Comparison of ENCODE assay signal across 24 cellular contexts in the genomic region with DNA sequence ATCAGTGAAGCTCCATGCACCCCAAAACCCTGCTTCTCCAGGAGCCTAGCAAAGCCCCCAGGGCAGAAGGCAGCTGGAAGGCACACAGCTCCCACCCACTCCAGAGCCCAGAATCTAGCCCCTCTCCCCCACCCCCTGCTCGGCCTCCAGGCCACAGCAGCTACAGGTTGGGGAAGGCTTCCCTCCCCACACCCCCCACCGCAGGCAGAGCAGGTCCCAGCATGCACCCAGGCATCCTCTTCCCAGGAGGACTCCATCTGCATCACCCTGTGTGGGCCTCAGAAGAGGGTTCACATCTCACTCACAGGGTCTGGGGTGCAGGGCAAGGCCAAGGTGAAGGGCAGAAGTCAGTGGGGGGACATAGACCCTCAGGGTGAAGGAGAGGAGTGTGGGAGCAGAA. TPM values are rescaled to one million over a fixed set of nuclear protein-coding genes. Genes with fewer than 3 reads are reported as not detected.
DNase-seq lines count a peak whose midpoint lies in the region; TF ChIP-seq lines count a peak whose summit lies in the region.
"Had no signal": no experiment of that assay in that cellular context is flagged by ENCODE, and none has a peak within 500 bp of the region (broad histone marks: within the 10 kb centered on the region; RNA-seq: fewer than 3 reads in every experiment).

No MANE protein-coding gene starts in this region.

- H3K36me3 ChIP-seq in mammary epithelial cell (ENCODE audit: insufficient read depth, low read length), result peaks cover 2% of the 10 kb centered on the region
- H3K36me3 ChIP-seq in smooth muscle cell (ENCODE audit: low read depth), result no peaks in the 10 kb centered on the region
- no peaks in the 10 kb centered on the region for H3K36me3 ChIP-seq in CD8-positive, alpha-beta memory T cell (ENCODE audit: insufficient read depth, low read length)

- H3K27ac ChIP-seq in mammary epithelial cell (ENCODE audit: insufficient read depth, low read depth, low read length), result peak overlapping the region; percentile 79
- no peak overlapping the region for H3K27ac ChIP-seq in smooth muscle cell (ENCODE audit: low read depth)
- no peak overlapping the region for H3K27ac ChIP-seq in CD8-positive, alpha-beta memory T cell (ENCODE audit: low read depth, low read length)
- H3K27ac ChIP-seq: HL-60, SK-N-MC had no signal

- H3K4me3 Mint-ChIP-seq in CD8-positive, alpha-beta memory T cell, result no peak overlapping the region
- no peak overlapping the region for H3K4me3 Mint-ChIP-seq in HFFc6
- H3K4me3 Mint-ChIP-seq: activated CD4-positive, alpha-beta memory T cell treated with anti-CD3 and anti-CD28 coated beads for 36 hours; activated naive CD8-positive, alpha-beta T cell treated with anti-CD3 and anti-CD28 coated beads for 36 hours; WTC11 had no signal

- H3F3A ChIP-seq in smooth muscle cell (ENCODE audit: low read depth), result peaks cover 4% of the 10 kb centered on the region

- peaks cover 35% of the 10 kb centered on the region for H3K4me1 ChIP-seq in mammary epithelial cell (ENCODE audit: insufficient read depth, low read length)
- H3K4me1 ChIP-seq in smooth muscle cell (ENCODE audit: low read depth), result peaks cover 24% of the 10 kb centered on the region
- no peaks in the 10 kb centered on the region for H3K4me1 ChIP-seq in CD8-positive, alpha-beta memory T cell (ENCODE audit: insufficient read depth, low read length)

- H3K27me3 Mint-ChIP-seq in CD8-positive, alpha-beta memory T cell, result peaks cover 0 to 6% of the 10 kb centered on the region in 2 donors
- peaks cover 3% of the 10 kb centered on the region; the same call in 1 of the 2 replicates for H3K27me3 Mint-ChIP-seq in HFFc6 (ENCODE audit: insufficient read depth)
- H3K27me3 Mint-ChIP-seq: activated CD4-positive, alpha-beta memory T cell treated with anti-CD3 and anti-CD28 coated beads for 36 hours; activated naive CD8-positive, alpha-beta T cell treated with anti-CD3 and anti-CD28 coated beads for 36 hours had no signal

- intact Hi-C loops in mammary epithelial cell (cut with micrococcal nuclease) (loop anchor here (2.0 kb wide), 1 partner anchor 43 kb away; the partner anchor contains the start of gene SNAPIN), lower leg skin (cut with DNase I; ENCODE audit: low total_unique reads) (no loop called here)

- no peaks in the 10 kb centered on the region for H3K9me3 Mint-ChIP-seq in CD8-positive, alpha-beta memory T cell
- H3K9me3 Mint-ChIP-seq in HFFc6, result no peaks in the 10 kb centered on the region
- H3K9me3 Mint-ChIP-seq: activated CD4-positive, alpha-beta memory T cell treated with anti-CD3 and anti-CD28 coated beads for 36 hours; activated naive CD8-positive, alpha-beta T cell treated with anti-CD3 and anti-CD28 coated beads for 36 hours; WTC11 had no signal

- no peaks in the 10 kb centered on the region for H3K27me3 ChIP-seq in mammary epithelial cell (ENCODE audit: insufficient read depth, low read length)
- no peaks in the 10 kb centered on the region for H3K27me3 ChIP-seq in smooth muscle cell (ENCODE audit: low read depth)
- no peaks in the 10 kb centered on the region for H3K27me3 ChIP-seq in CD8-positive, alpha-beta memory T cell (ENCODE audit: insufficient read depth, low read length, poor library complexity, severe bottlenecking)

- H3K27ac Mint-ChIP-seq in CD8-positive, alpha-beta memory T cell, result peak overlapping the region in 1 of 8 donors; percentile 23
- H3K27ac Mint-ChIP-seq in HFFc6, result no peak overlapping the region
- H3K27ac Mint-ChIP-seq: activated CD4-positive, alpha-beta memory T cell treated with anti-CD3 and anti-CD28 coated beads for 36 hours; activated naive CD8-positive, alpha-beta T cell treated with anti-CD3 and anti-CD28 coated beads for 36 hours; WTC11 had no signal

- no TSS peak for BruUV-seq in mammary epithelial cell (replicated peaks; lab: Mats Ljungman, UMichigan)

- no peaks in the 10 kb centered on the region for H3K36me3 Mint-ChIP-seq in CD8-positive, alpha-beta memory T cell
- peaks cover 18% of the 10 kb centered on the region for H3K36me3 Mint-ChIP-seq in HFFc6 (ENCODE audit: low read depth)
- H3K36me3 Mint-ChIP-seq: activated CD4-positive, alpha-beta memory T cell treated with anti-CD3 and anti-CD28 coated beads for 36 hours; activated naive CD8-positive, alpha-beta T cell treated with anti-CD3 and anti-CD28 coated beads for 36 hours had no signal

- H3K4me1 Mint-ChIP-seq in CD8-positive, alpha-beta memory T cell, result peaks cover 0 to 4% (median 0%) of the 10 kb centered on the region in 3 donors
- H3K4me1 Mint-ChIP-seq in HFFc6 (ENCODE audit: low read depth), result peaks cover 58% of the 10 kb centered on the region

- H3K79me2 ChIP-seq in mammary epithelial cell (ENCODE audit: insufficient read depth, low read length) (peaks cover 58% of the 10 kb centered on the region), smooth muscle cell (ENCODE audit: low read depth) (peaks cover 30% of the 10 kb centered on the region)

- H3K9ac ChIP-seq in mammary epithelial cell (ENCODE audit: insufficient read depth, low read length) (peak overlapping the region; percentile 90), smooth muscle cell (ENCODE audit: low read depth) (no peak overlapping the region)

- POLR2A ChIA-PET in GM10248 (lab: Yijun Ruan, JAX), result no interaction called here
- POLR2A ChIA-PET in CD8-positive, alpha-beta memory T cell (lab: Charles Lee), result no interaction called here

- WGBS in mammary epithelial cell (ENCODE audit: low coverage, missing lambda C conversion rate), result 20% methylated on average over 2 of the region's 2 CpGs
- 55% methylated on average over 2 of the region's 2 CpGs; no CpG with 5 or more reads in 1 of the 2 donors for WGBS in lower leg skin, 2 donors
- WGBS in smooth muscle cell (ENCODE audit: low lambda C conversion rate), result 87% methylated on average over 2 of the region's 2 CpGs

- no peaks in the 10 kb centered on the region for H4K20me1 ChIP-seq in mammary epithelial cell (ENCODE audit: insufficient read depth, low read length)
- H4K20me1 ChIP-seq in smooth muscle cell (ENCODE audit: low read depth), result no peaks in the 10 kb centered on the region

- no peak for TF ChIP-seq POLR2A in lower leg skin (IDR thresholded peaks at IDR 0.05)

- CTCF ChIA-PET in GM10248 (lab: Yijun Ruan, JAX) (interaction anchor here (0.6 to 9.1 kb wide), 13 partner anchors 8 to 372 kb away, joined by 3 to 136 read pairs (median 5); partner anchors contain the start of genes S100A1, S100A13 and S100A4), mammary epithelial cell (lab: Charles Lee; ENCODE audit: low non-redundant PET) (interaction anchor here (0.8 to 1.5 kb wide), 3 partner anchors 12 to 43 kb away, joined by 3 read pairs; no protein-coding TSS in a partner anchor)
- CTCF ChIA-PET in CD8-positive, alpha-beta memory T cell (lab: Charles Lee), result no interaction called here

- DNase-seq in GM10248 (ENCODE audit: extremely low spot score) (peak; percentile 15), mammary epithelial cell (peak; percentile 56), lower leg skin (ENCODE audit: low spot score in 2 of 2) (no peak), smooth muscle cell (lab: John Stamatoyannopoulos, UW; ENCODE audit: unreplicated experiment) (no peak), HPDE6-E6E7 (ENCODE audit: extremely low spot score) (no peak), KBM-7 (no peak), HFFc6 (no peak)
- DNase-seq in CD8-positive, alpha-beta memory T cell, result no peak
- DNase-seq: ACHN; activated CD4-positive, alpha-beta memory T cell treated with anti-CD3 and anti-CD28 coated beads for 36 hours; activated naive CD8-positive, alpha-beta T cell treated with anti-CD3 and anti-CD28 coated beads for 36 hours; activated T-cell treated with anti-CD3 and anti-CD28 coated beads, Interleukin-2, amount 50 U/mL, for 1 hour; NCI-H146; NCI-H2227 treated with DMSO at 0.1 percent for 48 hours; NCI-H82; nucleus accumbens; right cardiac atrium; stimulated activated naive CD4-positive, alpha-beta T cell treated with Interleukin-2 at 50 U/mL for 16 hours had no signal

- H2AFZ ChIP-seq in mammary epithelial cell (ENCODE audit: low read depth, low read length), result no peak overlapping the region
- H2AFZ ChIP-seq in smooth muscle cell (ENCODE audit: low read depth), result no peak overlapping the region

- H3K9me3 ChIP-seq in mammary epithelial cell (replicated peaks; ENCODE audit: insufficient read depth, low read length), result no peaks in the 10 kb centered on the region
- no peaks in the 10 kb centered on the region for H3K9me3 ChIP-seq in smooth muscle cell (replicated peaks; ENCODE audit: low read depth)
- no peaks in the 10 kb centered on the region for H3K9me3 ChIP-seq in CD8-positive, alpha-beta memory T cell (ENCODE audit: low read length)
- H3K9me3 ChIP-seq: mucosa of descending colon had no signal

- H3K4me3 ChIP-seq in mammary epithelial cell (replicated peaks in 1 of 3; ENCODE audit: insufficient read depth in 1 of 3, low read depth in 2 of 3, low read length in 3 of 3) (peak overlapping the region; percentile 57 to 88 (median 70)), lower leg skin (ENCODE audit: low read depth, poor library complexity, severe bottlenecking) (peak overlapping the region; percentile 6), smooth muscle cell (peak overlapping the region; percentile 39)
- H3K4me3 ChIP-seq in CD8-positive, alpha-beta memory T cell (ENCODE audit: low read length), result no peak overlapping the region
- H3K4me3 ChIP-seq: coronary artery, mucosa of descending colon, SK-N-MC had no signal

- dilution Hi-C loops in mammary epithelial cell (cut with HindIII; ENCODE audit: low sequenced_read_pairs), result no loop called here

- H3K4me2 ChIP-seq in mammary epithelial cell (ENCODE audit: insufficient read depth, low read depth, low read length) (peak overlapping the region; percentile 72), smooth muscle cell (peak overlapping the region; percentile 11)

- no peak for TF ChIP-seq CTCF in GM10248 (IDR thresholded peaks at IDR 0.05; ENCODE audit: control extremely low read depth, extremely low read depth, low read depth, missing control alignments)
- no peak for TF ChIP-seq CTCF in mammary epithelial cell (conservative IDR thresholded peaks at IDR 0.05 in 1 of 2, IDR thresholded peaks at IDR 0.05 in 1 of 2; ENCODE audit: extremely low read depth in 1 of 2, insufficient read depth in 1 of 2, low read depth in 1 of 2, low read length in 2 of 2)
- TF ChIP-seq CTCF in lower leg skin (IDR thresholded peaks at IDR 0.05), result no peak
- no peak for TF ChIP-seq CTCF in smooth muscle cell (IDR thresholded peaks at IDR 0.05; ENCODE audit: borderline replicate concordance, insufficient read depth, poor library complexity, severe bottlenecking)
- no peak for TF ChIP-seq CTCF in HFFc6 (IDR thresholded peaks at IDR 0.05)

- in situ Hi-C loops in mammary epithelial cell (cut with MboI; ENCODE audit: low sequenced_read_pairs in 2 of 2), result no loop called here
- in situ Hi-C loops in KBM-7 (cut with MboI; ENCODE audit: low pct_unique_long_range_greater_than_20kb, low sequenced_read_pairs), result no loop called here

RNA-seq across cellular contexts. Expression of gene S100A14, which starts 0.7 kb away (rescaled TPM):
- 100 to 1,000 TPM; 396 to 770 TPM for total RNA-seq in mammary epithelial cell
- 1,954 TPM for polyA plus RNA-seq in mammary epithelial cell
- polyA minus RNA-seq in mammary epithelial cell, result 968 TPM
- 100 to 1,000 TPM; 416 to 668 (median 495) TPM for total RNA-seq in lower leg skin
- 20.1 and 25.1 TPM in 2 replicates for total RNA-seq in smooth muscle cell
- polyA plus RNA-seq in smooth muscle cell, result 11.0 and 32.7 TPM in 2 replicates
- total RNA-seq in CD8-positive, alpha-beta memory T cell, result not detected
- polyA plus RNA-seq in CD8-positive, alpha-beta memory T cell, result not detected
- total RNA-seq in HFFc6 (2021; fragmentation: NEBNext Ultra II Directional; extraction: Animal tissue kit (Norgen Biotek cat#: 25700)), result under 1 TPM in 1 of 6 experiments, not detected in 5; 0.54 TPM
- total RNA-seq: activated naive CD8-positive, alpha-beta T cell treated with anti-CD3 and anti-CD28 coated beads for 36 hours; frontal cortex had no signal

RNA-seq across cellular contexts. Expression of gene S100A16, which starts 2.5 kb away (rescaled TPM):
- total RNA-seq in mammary epithelial cell (100 to 1,000 TPM; 661 to 817 TPM), lower leg skin (100 to 1,000 TPM; 289 to 390 (median 329) TPM), smooth muscle cell (198 and 238 TPM in 2 replicates)
- polyA plus RNA-seq in mammary epithelial cell (2,471 TPM), smooth muscle cell (302 and 358 TPM in 2 replicates)
- 817 TPM for polyA minus RNA-seq in mammary epithelial cell
- not detected for total RNA-seq in CD8-positive, alpha-beta memory T cell
- polyA plus RNA-seq in CD8-positive, alpha-beta memory T cell, result not detected
- total RNA-seq in HFFc6 (2021; fragmentation: NEBNext Ultra II Directional; extraction: Animal tissue kit (Norgen Biotek cat#: 25700)), result 100 to 1,000 TPM; 235 to 351 (median 258) TPM
- total RNA-seq: activated CD4-positive, alpha-beta memory T cell treated with anti-CD3 and anti-CD28 coated beads for 36 hours; activated naive CD8-positive, alpha-beta T cell treated with anti-CD3 and anti-CD28 coated beads for 36 hours had no signal

RNA-seq across cellular contexts. Expression of gene S100A13, which starts 11.9 kb away (rescaled TPM):
- total RNA-seq in mammary epithelial cell (100 to 1,000 TPM in 1 of 2 donors, 10 to 100 TPM in 1; 72.0 to 213 TPM), lower leg skin (10 to 100 TPM; 44.1 to 72.8 (median 47.2) TPM), smooth muscle cell (150 and 158 TPM in 2 replicates)
- polyA plus RNA-seq in mammary epithelial cell (448 TPM), smooth muscle cell (474 and 498 TPM in 2 replicates)
- 78.6 TPM for polyA minus RNA-seq in mammary epithelial cell
- total RNA-seq in CD8-positive, alpha-beta memory T cell, result 1 to 10 TPM; 5.5 to 7.6 TPM
- 1.3 TPM for polyA plus RNA-seq in CD8-positive, alpha-beta memory T cell
- 100 to 1,000 TPM; 162 to 225 (median 208) TPM for total RNA-seq in HFFc6 (2021; fragmentation: NEBNext Ultra II Directional; extraction: Animal tissue kit (Norgen Biotek cat#: 25700))

RNA-seq across cellular contexts. Expression of gene S100A1, which starts 12.8 kb away (rescaled TPM):
- total RNA-seq in mammary epithelial cell (not detected), lower leg skin (10 to 100 TPM in 3 of 4 donors, 1 to 10 TPM in 1; 8.7 to 33.5 (median 23.8) TPM), smooth muscle cell (8.3 TPM in 1 of 2 replicates, not detected in the other)
- polyA plus RNA-seq in mammary epithelial cell (0.53 TPM), smooth muscle cell (0.46 and 1.0 TPM in 2 replicates)
- polyA minus RNA-seq in mammary epithelial cell, result not detected
- total RNA-seq in CD8-positive, alpha-beta memory T cell, result not detected
- 0.07 TPM for polyA plus RNA-seq in CD8-positive, alpha-beta memory T cell
- total RNA-seq in HFFc6 (2021; fragmentation: NEBNext Ultra II Directional; extraction: Animal tissue kit (Norgen Biotek cat#: 25700)), result under 1 TPM in 3 of 6 experiments, not detected in 3; 0.59 to 0.96 (median 0.82) TPM
- total RNA-seq: activated CD4-positive, alpha-beta memory T cell treated with anti-CD3 and anti-CD28 coated beads for 36 hours; activated naive CD8-positive, alpha-beta T cell treated with anti-CD3 and anti-CD28 coated beads for 36 hours had no signal

RNA-seq across cellular contexts. Expression of gene CHTOP, which starts 18.5 kb away (rescaled TPM):
- total RNA-seq in mammary epithelial cell (10 to 100 TPM; 36.0 to 64.5 TPM), lower leg skin (10 to 100 TPM; 56.1 to 86.9 (median 65.5) TPM), smooth muscle cell (47.8 and 48.1 TPM in 2 replicates)
- polyA plus RNA-seq in mammary epithelial cell (52.0 TPM), smooth muscle cell (49.7 and 50.2 TPM in 2 replicates)
- 45.8 TPM for polyA minus RNA-seq in mammary epithelial cell
- total RNA-seq in CD8-positive, alpha-beta memory T cell, result 10 to 100 TPM; 95.9 to 98.9 TPM
- 70.2 TPM for polyA plus RNA-seq in CD8-positive, alpha-beta memory T cell
- total RNA-seq in HFFc6 (2021; fragmentation: NEBNext Ultra II Directional; extraction: Animal tissue kit (Norgen Biotek cat#: 25700)), result 10 to 100 TPM; 48.1 to 57.9 (median 53.9) TPM

Comparison
In these comparisons a context has a peak if more than half of its experiments do, and no peak if none do; other contexts are left out.
1. DNase-seq: peak in GM10248 (single experiment) and mammary epithelial cell (single experiment); none in lower leg skin (0 of 2), smooth muscle cell (single experiment), HPDE6-E6E7 (single experiment), CD8-positive, alpha-beta memory T cell (0 of 5), KBM-7 (single experiment) and HFFc6 (single experiment).
2. RNA of gene S100A14, which starts 0.7 kb away (total RNA-seq): 396 to 770 TPM in mammary epithelial cell, 416 to 668 TPM in lower leg skin and 20.1 to 25.1 TPM in smooth muscle cell; 0.54 TPM in HFFc6 and not detected in CD8-positive, alpha-beta memory T cell; every median in the first group is over 10 times any median in the second.
3. RNA of gene S100A16, which starts 2.5 kb away (total RNA-seq): 661 to 817 TPM in mammary epithelial cell, 289 to 390 TPM in lower leg skin, 235 to 351 TPM in HFFc6 and 198 to 238 TPM in smooth muscle cell; not detected in CD8-positive, alpha-beta memory T cell; every median in the first group is over 100 times any median in the second.
4. RNA of gene S100A13, which starts 11.9 kb away (total RNA-seq): 162 to 225 TPM in HFFc6, 72.0 to 213 TPM in mammary epithelial cell, 150 to 158 TPM in smooth muscle cell and 44.1 to 72.8 TPM in lower leg skin; 5.5 to 7.6 TPM in CD8-positive, alpha-beta memory T cell; every median in the first group is over 4 times any median in the second.